Comparison of ENCODE assay signal across 1 cellular context in the genomic region with DNA sequence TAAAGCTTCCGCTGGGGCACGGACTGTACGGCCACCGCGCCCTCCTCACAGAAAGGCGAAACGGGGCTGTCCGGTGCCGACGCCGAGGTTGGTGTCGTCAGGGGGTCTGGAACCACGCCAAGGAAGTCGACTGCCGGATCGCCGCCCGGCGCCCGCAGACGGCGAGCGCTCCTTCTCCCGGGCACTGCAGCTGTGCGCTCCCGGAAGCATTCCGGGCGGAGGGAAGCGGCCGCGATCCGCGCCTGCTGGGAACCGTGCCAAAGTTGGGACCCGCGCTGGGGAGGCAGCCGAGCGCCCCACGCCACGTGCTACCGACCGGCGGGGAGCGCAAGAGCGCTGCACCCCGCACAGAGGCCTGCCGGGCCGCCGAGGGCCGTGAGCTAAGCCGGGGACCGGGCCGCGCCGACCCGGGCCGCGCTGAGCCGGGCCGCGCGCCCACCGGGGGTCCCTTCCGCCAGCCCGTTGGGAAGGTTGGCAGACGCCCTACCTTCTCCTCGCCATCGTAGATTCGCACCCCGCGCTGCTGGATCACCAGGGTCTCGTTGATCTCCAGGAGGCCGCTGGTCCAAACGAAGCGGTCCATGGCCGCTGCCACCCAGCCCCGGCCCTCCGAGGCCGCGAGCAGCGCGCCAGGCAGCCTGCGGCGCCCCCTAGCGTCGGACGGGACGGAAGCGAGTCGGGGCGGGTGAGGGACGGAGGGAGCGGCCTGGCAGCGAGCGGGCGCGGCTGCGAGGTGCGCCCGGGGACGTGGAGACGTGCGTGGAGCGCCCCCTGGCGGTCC.
A peak's percentile ranks its signal among the peaks of the same experiment; 100 is the strongest.
TF ChIP-seq lines count a peak whose summit lies in the region.

Gene VPS36 (minus strand): TSS at position 623 of the 781 bp plus-strand sequence. CDS start 40 bp downstream, at position 583.

TF ChIP-seq in HepG2, 621 proteins besides CTCF, POLR2A, EP300 and RAD21 (continued from another document):
- TF ChIP-seq ZNF703 (CRISPR knock-in tag; IDR thresholded peaks at IDR 0.05; ENCODE audit: borderline replicate concordance), result peak; percentile 30; the same call in 1 of the 2 replicates
- TF ChIP-seq ZKSCAN5 (CRISPR knock-in tag; IDR thresholded peaks at IDR 0.05), result no peak
- TF ChIP-seq, protein P1, sequence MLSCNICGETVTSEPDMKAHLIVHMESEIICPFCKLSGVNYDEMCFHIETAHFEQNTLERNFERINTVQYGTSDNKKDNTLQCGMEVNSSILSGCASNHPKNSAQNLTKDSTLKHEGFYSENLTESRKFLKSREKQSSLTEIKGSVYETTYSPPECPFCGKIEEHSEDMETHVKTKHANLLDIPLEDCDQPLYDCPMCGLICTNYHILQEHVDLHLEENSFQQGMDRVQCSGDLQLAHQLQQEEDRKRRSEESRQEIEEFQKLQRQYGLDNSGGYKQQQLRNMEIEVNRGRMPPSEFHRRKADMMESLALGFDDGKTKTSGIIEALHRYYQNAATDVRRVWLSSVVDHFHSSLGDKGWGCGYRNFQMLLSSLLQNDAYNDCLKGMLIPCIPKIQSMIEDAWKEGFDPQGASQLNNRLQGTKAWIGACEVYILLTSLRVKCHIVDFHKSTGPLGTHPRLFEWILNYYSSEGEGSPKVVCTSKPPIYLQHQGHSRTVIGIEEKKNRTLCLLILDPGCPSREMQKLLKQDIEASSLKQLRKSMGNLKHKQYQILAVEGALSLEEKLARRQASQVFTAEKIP (CRISPR knock-in tag; IDR thresholded peaks at IDR 0.05; ENCODE audit: borderline replicate concordance), result no peak
- TF ChIP-seq MAZ (IDR thresholded peaks at IDR 0.05; ENCODE audit: borderline replicate concordance, low read depth, low read length), result peak; percentile 95
- peak; percentile 97 for TF ChIP-seq MAZ (CRISPR knock-in tag; IDR thresholded peaks at IDR 0.05; ENCODE audit: low read depth)
- TF ChIP-seq SP2 (CRISPR knock-in tag; IDR thresholded peaks at IDR 0.05), result no peak
- no peak for TF ChIP-seq CEBPZ (IDR thresholded peaks at IDR 0.05; ENCODE audit: low read length)
- peak; percentile 84 for TF ChIP-seq TARDBP (CRISPR knock-in tag; IDR thresholded peaks at IDR 0.05)
- TF ChIP-seq ZBTB42 (CRISPR knock-in tag; IDR thresholded peaks at IDR 0.05), result 0 out of 2 replicates have a peak, but pooled peaks have one; percentile 11
- TF ChIP-seq YEATS2 (CRISPR knock-in tag; IDR thresholded peaks at IDR 0.05; ENCODE audit: borderline replicate concordance), result no peak
- TF ChIP-seq ELF1 (CRISPR knock-in tag; IDR thresholded peaks at IDR 0.05), result peak; percentile 66; the same call in 1 of the 2 replicates
- no peak for TF ChIP-seq ZNF335 (CRISPR knock-in tag; IDR thresholded peaks at IDR 0.05)
- peak; percentile 56; the same call in 1 of the 2 replicates for TF ChIP-seq ZNF24 (IDR thresholded peaks at IDR 0.05)
- TF ChIP-seq IRX3 (CRISPR knock-in tag; IDR thresholded peaks at IDR 0.05; ENCODE audit: borderline replicate concordance, low read depth), result peak; percentile 86; the same call in 1 of the 2 replicates
- TF ChIP-seq KMT2B (CRISPR knock-in tag; IDR thresholded peaks at IDR 0.05), result peak; percentile 78; the same call in 1 of the 2 replicates
- TF ChIP-seq ZNF605 (CRISPR knock-in tag; IDR thresholded peaks at IDR 0.05), result no peak
- TF ChIP-seq, protein P2, sequence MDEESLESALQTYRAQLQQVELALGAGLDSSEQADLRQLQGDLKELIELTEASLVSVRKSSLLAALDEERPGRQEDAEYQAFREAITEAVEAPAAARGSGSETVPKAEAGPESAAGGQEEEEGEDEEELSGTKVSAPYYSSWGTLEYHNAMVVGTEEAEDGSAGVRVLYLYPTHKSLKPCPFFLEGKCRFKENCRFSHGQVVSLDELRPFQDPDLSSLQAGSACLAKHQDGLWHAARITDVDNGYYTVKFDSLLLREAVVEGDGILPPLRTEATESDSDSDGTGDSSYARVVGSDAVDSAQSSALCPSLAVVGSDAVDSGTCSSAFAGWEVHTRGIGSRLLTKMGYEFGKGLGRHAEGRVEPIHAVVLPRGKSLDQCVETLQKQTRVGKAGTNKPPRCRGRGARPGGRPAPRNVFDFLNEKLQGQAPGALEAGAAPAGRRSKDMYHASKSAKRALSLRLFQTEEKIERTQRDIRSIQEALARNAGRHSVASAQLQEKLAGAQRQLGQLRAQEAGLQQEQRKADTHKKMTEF (CRISPR knock-in tag; IDR thresholded peaks at IDR 0.05), result peak; percentile 78; the same call in 1 of the 2 replicates
- TF ChIP-seq, protein P3, sequence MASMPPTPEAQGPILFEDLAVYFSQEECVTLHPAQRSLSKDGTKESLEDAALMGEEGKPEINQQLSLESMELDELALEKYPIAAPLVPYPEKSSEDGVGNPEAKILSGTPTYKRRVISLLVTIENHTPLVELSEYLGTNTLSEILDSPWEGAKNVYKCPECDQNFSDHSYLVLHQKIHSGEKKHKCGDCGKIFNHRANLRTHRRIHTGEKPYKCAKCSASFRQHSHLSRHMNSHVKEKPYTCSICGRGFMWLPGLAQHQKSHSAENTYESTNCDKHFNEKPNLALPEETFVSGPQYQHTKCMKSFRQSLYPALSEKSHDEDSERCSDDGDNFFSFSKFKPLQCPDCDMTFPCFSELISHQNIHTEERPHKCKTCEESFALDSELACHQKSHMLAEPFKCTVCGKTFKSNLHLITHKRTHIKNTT (CRISPR knock-in tag; IDR thresholded peaks at IDR 0.05), result no peak
- no peak for TF ChIP-seq RAD51 (IDR thresholded peaks at IDR 0.05; ENCODE audit: borderline replicate concordance)
- no peak for TF ChIP-seq PHB2 (IDR thresholded peaks at IDR 0.05; ENCODE audit: partially characterized antibody)
- TF ChIP-seq ZNF746 (CRISPR knock-in tag; IDR thresholded peaks at IDR 0.05), result 0 out of 2 replicates have a peak, but pooled peaks have one; percentile 18
